In genomic region chr14:30227871-30228270, GRCh38 we compare ENCODE assay signal across 11 cellular contexts.
DNase-seq lines count a peak whose midpoint lies in the region; ATAC-seq, FAIRE-seq and TF ChIP-seq lines count a peak whose summit lies in the region.
"Had no signal": no experiment of that assay in that cellular context is flagged by ENCODE, and none has a peak within 500 bp of the region (broad histone marks: within the 10 kb centered on the region; RNA-seq: fewer than 3 reads in every experiment).

No MANE protein-coding gene starts in this region.

- dilution Hi-C loops in keratinocyte (cut with MboI; ENCODE audit: extremely low pct_ligation_motif_present, low sequenced_read_pairs): no loop called here

- WGBS in transverse colon (ENCODE audit: low coverage in 1 of 2), 2 donors: 13 to 32% methylated on average over 2 of the region's 2 CpGs

- H3K9ac ChIP-seq in keratinocyte (ENCODE audit: control insufficient read depth, extremely low read depth, insufficient read depth, low read length): no peak overlapping the region

- H3K4me1 ChIP-seq in keratinocyte (ENCODE audit: control insufficient read depth, extremely low read depth, insufficient read depth, low read length) (peaks cover 26% of the 10 kb centered on the region), transverse colon (peaks cover 3 to 28% (median 14%) of the 10 kb centered on the region in 4 donors)

- peaks cover 2% of the 10 kb centered on the region for H3K9me1 ChIP-seq in keratinocyte (ENCODE audit: control insufficient read depth, extremely low read depth, insufficient read depth, low read length)

- DNase-seq in HT1080 (ENCODE audit: low read depth) (peak; percentile 81), bronchial epithelial cell (ENCODE audit: low read depth) (peak; percentile 85), keratinocyte (ENCODE audit: low read depth, low spot score) (no peak), transverse colon (no peak), COLO668 (lab: John Stamatoyannopoulos, UW; ENCODE audit: unreplicated experiment) (no peak), dorsolateral prefrontal cortex (no peak)
- DNase-seq: activated CD4-positive, alpha-beta T cell treated with anti-CD3 and anti-CD28 coated beads, Interleukin-2, amount 50 U/mL, for 4 hours; amniotic stem cell; naive thymus-derived CD8-positive, alpha-beta T cell had no signal

- H3K27me3 ChIP-seq in bronchial epithelial cell (ENCODE audit: control insufficient read depth, insufficient read depth, low read length) (no peaks in the 10 kb centered on the region), keratinocyte (ENCODE audit: control insufficient read depth, extremely low read depth, insufficient read depth, low read length) (no peaks in the 10 kb centered on the region), transverse colon (no peaks in the 10 kb centered on the region), dorsolateral prefrontal cortex (no peaks in the 10 kb centered on the region)

- in situ Hi-C loops in transverse colon (cut with MboI; ENCODE audit: low pct_ligation_motif_present in 1 of 4, low pct_unique_long_range_greater_than_20kb in 1 of 4, low sequenced_read_pairs in 3 of 4): no loop called here

- no peak overlapping the region for H3K4me3 ChIP-seq in bronchial epithelial cell (ENCODE audit: low read depth, low read length)
- H3K4me3 ChIP-seq in keratinocyte (ENCODE audit: control insufficient read depth in 2 of 3, extremely low read depth in 1 of 3, insufficient read depth in 2 of 3, low read depth in 1 of 3, low read length in 3 of 3): no peak overlapping the region
- no peak overlapping the region for H3K4me3 ChIP-seq in transverse colon
- no peak overlapping the region for H3K4me3 ChIP-seq in dorsolateral prefrontal cortex

- H3K9me3 ChIP-seq in keratinocyte (ENCODE audit: control insufficient read depth, low read depth, low read length) (no peaks in the 10 kb centered on the region), transverse colon (no peaks in the 10 kb centered on the region)

- H3K79me2 ChIP-seq in keratinocyte (ENCODE audit: control insufficient read depth, insufficient read depth, low read length): no peaks in the 10 kb centered on the region

- no peak for TF ChIP-seq EP300 in transverse colon (IDR thresholded peaks at IDR 0.05; ENCODE audit: low read depth)

- no peak for ATAC-seq in GM19324 (IDR thresholded peaks at IDR 0.05; ENCODE audit: low FRiP score, unreplicated experiment)
- ATAC-seq: HCT116; naive thymus-derived CD8-positive, alpha-beta T cell had no signal

- H3K4me2 ChIP-seq in keratinocyte (ENCODE audit: control insufficient read depth, extremely low read depth, insufficient read depth, low read depth, low read length): no peak overlapping the region

- no peak for TF ChIP-seq POLR2A in transverse colon (IDR thresholded peaks at IDR 0.05)

- no peak for FAIRE-seq in bronchial epithelial cell (lab: Jason Lieb, UNC)
- FAIRE-seq in keratinocyte (lab: Jason Lieb, UNC): peak; percentile 71

- TF ChIP-seq CTCF in bronchial epithelial cell (IDR thresholded peaks at IDR 0.05; ENCODE audit: insufficient read depth, low read length, severe bottlenecking): no peak
- no peak for TF ChIP-seq CTCF in keratinocyte (optimal IDR thresholded peaks at IDR 0.05 in 1 of 3, IDR thresholded peaks at IDR 0.05 in 1 of 3, conservative IDR thresholded peaks at IDR 0.05 in 1 of 3; ENCODE audit: extremely low read depth in 1 of 3, insufficient read depth in 2 of 3, low read length in 3 of 3)
- no peak for TF ChIP-seq CTCF in transverse colon (IDR thresholded peaks at IDR 0.05)
- no peak for TF ChIP-seq CTCF in dorsolateral prefrontal cortex (IDR thresholded peaks at IDR 0.05 in 54 of 56, conservative IDR thresholded peaks at IDR 0.05 in 2 of 56; ENCODE audit: low read depth in 1 of 56, partially characterized antibody in 56 of 56)

- no peaks in the 10 kb centered on the region for H4K20me1 ChIP-seq in keratinocyte (ENCODE audit: control insufficient read depth, extremely low read depth, insufficient read depth, low read length)

- H3K27ac ChIP-seq in keratinocyte (ENCODE audit: control insufficient read depth, insufficient read depth, low read length): no peak overlapping the region
- peak overlapping the region; percentile 12 to 56 (median 48) for H3K27ac ChIP-seq in transverse colon
- H3K27ac ChIP-seq in dorsolateral prefrontal cortex: peak overlapping the region in 2 of 59 donors; percentile 15 to 40

- H3K36me3 ChIP-seq in bronchial epithelial cell (ENCODE audit: control insufficient read depth, insufficient read depth, low read length) (no peaks in the 10 kb centered on the region), keratinocyte (ENCODE audit: control insufficient read depth in 2 of 2, extremely low read depth in 1 of 2, insufficient read depth in 2 of 2, low read length in 2 of 2) (no peaks in the 10 kb centered on the region), transverse colon (no peaks in the 10 kb centered on the region)

- intact Hi-C loops in transverse colon (cut with DNase I; ENCODE audit: low total_unique reads) (no loop called here), dorsolateral prefrontal cortex (cut with DNase I) (no loop called here)

- no peak overlapping the region for H2AFZ ChIP-seq in keratinocyte (ENCODE audit: control insufficient read depth, low read length)

Comparison
In these comparisons a context has a peak if more than half of its experiments do, and no peak if none do; other contexts are left out.
1. DNase-seq: peak in HT1080 (single experiment) and bronchial epithelial cell (single experiment); none in keratinocyte (single experiment), transverse colon (single experiment), COLO668 (single experiment) and dorsolateral prefrontal cortex (0 of 10).